Comparison of ENCODE assay signal across 8 cellular contexts in genomic region chr3:94004301-94004910, GRCh38. TPM values are rescaled to one million over a fixed set of nuclear protein-coding genes. Genes with fewer than 3 reads are reported as not detected.
DNase-seq lines count a peak whose midpoint lies in the region; ATAC-seq and TF ChIP-seq lines count a peak whose summit lies in the region.

No MANE protein-coding gene starts in this region.

- H3K4me1 ChIP-seq in OCI-LY7 (ENCODE audit: insufficient read depth, low read length, poor library complexity, severe bottlenecking) (no peaks in the 10 kb centered on the region), thoracic aorta (ENCODE audit: control insufficient read depth in 1 of 2, low read depth in 2 of 2) (peaks cover 16 to 21% of the 10 kb centered on the region in 2 donors)

- H3K4me3 ChIP-seq in OCI-LY7 (ENCODE audit: low read depth, low read length, poor library complexity, severe bottlenecking), result no peak overlapping the region
- H3K4me3 ChIP-seq in thoracic aorta, result peak overlapping the region; percentile 66

- DNase-seq in NCI-H2081 (lab: John Stamatoyannopoulos, UW), result peak; percentile 32 to 73
- DNase-seq in NCI-H2081 treated with DMSO at 0.1 percent for 48 hours (lab: John Stamatoyannopoulos, UW), result no peak
- DNase-seq in OCI-LY7 (ENCODE audit: low spot score), result peak; percentile 67
- DNase-seq in cerebellar cortex (ENCODE audit: low spot score), result peak; percentile 64
- peak; percentile 62 for DNase-seq in left kidney (ENCODE audit: low read depth, low spot score)
- DNase-seq in thoracic aorta (ENCODE audit: low spot score), result no peak

- no peaks in the 10 kb centered on the region for H4K20me1 ChIP-seq in OCI-LY7 (ENCODE audit: insufficient read depth, low read length)

- intact Hi-C loops in OCI-LY7 (cut with micrococcal nuclease; ENCODE audit: unreplicated experiment), result loop anchor here (1.0 to 10.0 kb wide), 3 partner anchors 58 to 65 kb away; partner anchors contain the start of gene DHFR2

- H3K9me3 ChIP-seq in OCI-LY7 (ENCODE audit: low read length) (no peaks in the 10 kb centered on the region), thoracic aorta (no peaks in the 10 kb centered on the region)

- no peaks in the 10 kb centered on the region for H3K27me3 ChIP-seq in thoracic aorta (replicated peaks; ENCODE audit: insufficient read depth)

- H3K27ac ChIP-seq in OCI-LY7 (ENCODE audit: low read depth, low read length, poor library complexity, severe bottlenecking) (no peak overlapping the region), thoracic aorta (no peak overlapping the region)

- CTCF ChIA-PET in OCI-LY7 (lab: Charles Lee; ENCODE audit: unreplicated experiment), result no interaction called here

- peak overlapping the region; percentile 42; the same call in 1 of the 2 replicates for H2AFZ ChIP-seq in OCI-LY7 (ENCODE audit: low read length)

- no peaks in the 10 kb centered on the region; the same call in 1 of the 2 replicates for H3K36me3 ChIP-seq in OCI-LY7 (ENCODE audit: insufficient read depth, low read length)
- H3K36me3 ChIP-seq in thoracic aorta, result no peaks in the 10 kb centered on the region

- no peaks in the 10 kb centered on the region for H3K79me2 ChIP-seq in OCI-LY7 (ENCODE audit: insufficient read depth, low read depth, low read length)

- POLR2A ChIA-PET in OCI-LY7 (lab: Charles Lee), result interaction anchor here (1.2 kb wide), 1 partner anchor 24 kb away, joined by 3 read pairs; the partner anchor contains the start of gene ARL13B

- no peaks in the 10 kb centered on the region for H3K9me2 ChIP-seq in OCI-LY7 (ENCODE audit: insufficient read depth, low read length)

- BruUV-seq in OCI-LY7 (replicated peaks; lab: Mats Ljungman, UMichigan), result no TSS peak

- peak; percentile 98 for TF ChIP-seq CTCF in OCI-LY7 (conservative IDR thresholded peaks at IDR 0.05; ENCODE audit: low read length)
- peak; percentile 64 for TF ChIP-seq CTCF in thoracic aorta (IDR thresholded peaks at IDR 0.05)

- ATAC-seq in GM21360 (IDR thresholded peaks at IDR 0.05; ENCODE audit: unreplicated experiment) (peak; percentile 83), HG03521 (IDR thresholded peaks at IDR 0.05; ENCODE audit: unreplicated experiment) (peak; percentile 87), thoracic aorta (ENCODE audit: insufficient number of reproducible peaks, low FRiP score, low read depth) (no peak)

- peak overlapping the region; percentile 57 for H3K4me2 ChIP-seq in OCI-LY7 (ENCODE audit: low read length)

RNA-seq across cellular contexts. Expression of gene STX19, which starts 24.0 kb away (rescaled TPM):
- not detected in 2 replicates for total RNA-seq in OCI-LY7 (2014; rRNA removed; shearing (Covaris generic))
- not detected in 2 replicates for total RNA-seq in OCI-LY7 (2022)
- total RNA-seq in thoracic aorta, result not detected

RNA-seq across cellular contexts. Expression of gene ARL13B, which starts 24.5 kb away (rescaled TPM):
- total RNA-seq in OCI-LY7 (2014; rRNA removed; shearing (Covaris generic)), result 5.4 and 5.9 TPM in 2 replicates
- total RNA-seq in OCI-LY7 (2022) (11.3 and 12.0 TPM in 2 replicates), thoracic aorta (10 to 100 TPM in 1 of 2 donors, 1 to 10 TPM in 1; 8.4 to 12.6 TPM)

RNA-seq across cellular contexts. Expression of gene PROS1, which starts 30.7 kb away (rescaled TPM):
- total RNA-seq in OCI-LY7 (2014; rRNA removed; shearing (Covaris generic)), result 0.09 TPM in 1 of 2 replicates, not detected in the other
- not detected in 2 replicates for total RNA-seq in OCI-LY7 (2022)
- 100 to 1,000 TPM; 122 to 180 TPM for total RNA-seq in thoracic aorta

RNA-seq across cellular contexts. Expression of gene DHFR2, which starts 58.3 kb away (rescaled TPM):
- 4.5 and 5.0 TPM in 2 replicates for total RNA-seq in OCI-LY7 (2014; rRNA removed; shearing (Covaris generic))
- 5.7 and 8.2 TPM in 2 replicates for total RNA-seq in OCI-LY7 (2022)
- total RNA-seq in thoracic aorta, result 1 to 10 TPM; 4.5 to 8.0 TPM

RNA-seq across cellular contexts. Expression of gene NSUN3, which starts 58.5 kb away (rescaled TPM):
- 10.4 and 16.4 TPM in 2 replicates for total RNA-seq in OCI-LY7 (2014; rRNA removed; shearing (Covaris generic))
- total RNA-seq in OCI-LY7 (2022) (13.5 and 17.7 TPM in 2 replicates), thoracic aorta (10 to 100 TPM; 14.4 to 15.8 TPM)

Comparison
In these comparisons a context has a peak if more than half of its experiments do, and no peak if none do; other contexts are left out.
1. DNase-seq: peak in NCI-H2081 (2 of 2), OCI-LY7 (single experiment), cerebellar cortex (single experiment) and left kidney (single experiment); none in NCI-H2081 treated with DMSO at 0.1 percent for 48 hours (single experiment) and thoracic aorta (single experiment).
2. RNA of gene PROS1, which starts 30.7 kb away (total RNA-seq): 122 to 180 TPM in thoracic aorta; 0.09 TPM in OCI-LY7; every median in the first group is over 100 times any median in the second.